Comparison of ENCODE assay signal across 35 cellular contexts in genomic region chr4:141039156-141039555, GRCh38.
"Had no signal": no experiment of that assay in that cellular context is flagged by ENCODE, and none has a peak within 500 bp of the region (broad histone marks: within the 10 kb centered on the region; RNA-seq: fewer than 3 reads in every experiment).

No MANE protein-coding gene starts in this region.

- H3K9me3 ChIP-seq: MG63 had no signal

- DNase-seq: Karpas-422, Kasumi-1, MG63, MM.1S, MV-4-11, NCI-H1048, NCI-H1092, NCI-H1092 treated with DMSO at 0.1 percent for 48 hours, NCI-H1105 treated with DMSO at 0.1 percent for 48 hours, NCI-H1417, NCI-H1417 treated with DMSO at 0.1 percent for 48 hours, NCI-H1436, NCI-H1436 treated with DMSO at 0.1 percent for 48 hours, NCI-H146, NCI-H1694, NCI-H1694 treated with DMSO at 0.1 percent for 48 hours, NCI-H187, NCI-H187 treated with DMSO at 0.1 percent for 48 hours, NCI-H1930, NCI-H2029, NCI-H2029 treated with DMSO at 0.1 percent for 48 hours, NCI-H2081, NCI-H2081 treated with DMSO at 0.1 percent for 48 hours, NCI-H2107, NCI-H2171, NCI-H2171 treated with DMSO at 0.1 percent for 48 hours, NCI-H2227 treated with DMSO at 0.1 percent for 48 hours, NCI-H226, NCI-H345, NCI-H446, NCI-H446 treated with DMSO at 0.1 percent for 48 hours, NCI-H510A, NCI-H510A treated with DMSO at 0.1 percent for 48 hours, NCI-H524, NCI-H524 treated with DMSO at 0.1 percent for 48 hours had no signal

- H3K36me3 ChIP-seq: MG63 had no signal

- H3K27me3 ChIP-seq: MG63 had no signal

- H3K4me3 ChIP-seq: MG63 had no signal
